Comparison of ENCODE assay signal across 1 cellular context in genomic region chr2:83665154-83665553, GRCh38.
TF ChIP-seq lines count a peak whose summit lies in the region.

No MANE protein-coding gene starts in this region.

TF ChIP-seq in SK-N-SH treated with all-trans-retinoic acid at 6 μM for 48 hours, 23 proteins besides CTCF, POLR2A, EP300 and RAD21 (continued from another document):
- TF ChIP-seq, protein P1, sequence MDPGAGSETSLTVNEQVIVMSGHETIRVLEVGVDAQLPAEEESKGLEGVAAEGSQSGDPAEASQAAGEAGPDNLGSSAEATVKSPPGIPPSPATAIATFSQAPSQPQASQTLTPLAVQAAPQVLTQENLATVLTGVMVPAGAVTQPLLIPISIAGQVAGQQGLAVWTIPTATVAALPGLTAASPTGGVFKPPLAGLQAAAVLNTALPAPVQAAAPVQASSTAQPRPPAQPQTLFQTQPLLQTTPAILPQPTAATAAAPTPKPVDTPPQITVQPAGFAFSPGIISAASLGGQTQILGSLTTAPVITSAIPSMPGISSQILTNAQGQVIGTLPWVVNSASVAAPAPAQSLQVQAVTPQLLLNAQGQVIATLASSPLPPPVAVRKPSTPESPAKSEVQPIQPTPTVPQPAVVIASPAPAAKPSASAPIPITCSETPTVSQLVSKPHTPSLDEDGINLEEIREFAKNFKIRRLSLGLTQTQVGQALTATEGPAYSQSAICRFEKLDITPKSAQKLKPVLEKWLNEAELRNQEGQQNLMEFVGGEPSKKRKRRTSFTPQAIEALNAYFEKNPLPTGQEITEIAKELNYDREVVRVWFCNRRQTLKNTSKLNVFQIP (CRISPR knock-in tag; IDR thresholded peaks at IDR 0.05; ENCODE audit: borderline replicate concordance, low read depth), result no peak
TF ChIP-seq in SK-N-SH treated with all-trans-retinoic acid at 6 μM for 48 hours: peak in this region for 0.
